ENCODE assay signal across 8 cellular contexts in genomic region chr2:2057125-2057721, GRCh38.
DNase-seq lines count a peak whose midpoint lies in the region; ATAC-seq and TF ChIP-seq lines count a peak whose summit lies in the region.

No MANE protein-coding gene starts in this region.

- H3K4me1 Mint-ChIP-seq in CD4-positive, CD25-positive, alpha-beta regulatory T cell, result peaks cover 0 to 29% (median 11%) of the 10 kb centered on the region in 4 donors
- H3K4me1 Mint-ChIP-seq in T-helper 2 cell treated with Interferon-gamma antibody and Interleukin-4, amounts not matched to agents 5 μg/mL and 100 μg/mL, for 36 hours (ENCODE audit: low read depth), result peaks cover 16% of the 10 kb centered on the region
- H3K4me1 Mint-ChIP-seq in mesothelial cell of epicardium, result no peaks in the 10 kb centered on the region

- TF ChIP-seq EP300 in transverse colon (IDR thresholded peaks at IDR 0.05; ENCODE audit: low read depth), result no peak

- H3K9me3 Mint-ChIP-seq in CD4-positive, CD25-positive, alpha-beta regulatory T cell, result peaks cover 0 to 18% (median 8%) of the 10 kb centered on the region in 7 donors
- H3K9me3 Mint-ChIP-seq in T-helper 2 cell treated with Interferon-gamma antibody and Interleukin-4, amounts not matched to agents 5 μg/mL and 100 μg/mL, for 36 hours, result peaks cover 16% of the 10 kb centered on the region
- H3K9me3 Mint-ChIP-seq in mesothelial cell of epicardium, result no peaks in the 10 kb centered on the region

- H3K27ac Mint-ChIP-seq in CD4-positive, CD25-positive, alpha-beta regulatory T cell, result peak overlapping the region; percentile 78 to 91 (median 88)
- peak overlapping the region; percentile 82 for H3K27ac Mint-ChIP-seq in T-helper 2 cell treated with Interferon-gamma antibody and Interleukin-4, amounts not matched to agents 5 μg/mL and 100 μg/mL, for 36 hours
- no peak overlapping the region for H3K27ac Mint-ChIP-seq in mesothelial cell of epicardium

- WGBS in transverse colon (ENCODE audit: low coverage in 1 of 2), 2 donors, result 56 to 74% methylated on average over 10 to 11 of the region's 11 CpGs

- DNase-seq in CD4-positive, CD25-positive, alpha-beta regulatory T cell, result peak; percentile 20 to 88 (median 73)
- peak; percentile 55 for DNase-seq in T-helper 2 cell treated with Interferon-gamma antibody and Interleukin-4, amounts not matched to agents 5 μg/mL and 100 μg/mL, for 36 hours (ENCODE audit: low spot score)
- DNase-seq in astrocyte of the spinal cord (ENCODE audit: low read depth, low spot score), result peak; percentile 77
- DNase-seq in mucosa of gallbladder (ENCODE audit: low spot score), result peak; percentile 17
- DNase-seq in transverse colon, result peak; percentile 16
- DNase-seq in NCI-H526 treated with DMSO at 0.1 percent for 48 hours (lab: John Stamatoyannopoulos, UW), result no peak
- DNase-seq in mesothelial cell of epicardium (ENCODE audit: low spot score in 2 of 2, unreplicated experiment in 2 of 2), result no peak

- H3K9me3 ChIP-seq in CD4-positive, CD25-positive, alpha-beta regulatory T cell (ENCODE audit: control insufficient read depth in 2 of 2, low read length in 2 of 2), result peaks cover 3 to 9% of the 10 kb centered on the region in 2 experiments
- no peaks in the 10 kb centered on the region for H3K9me3 ChIP-seq in transverse colon

- no peak overlapping the region for H3K4me3 ChIP-seq in CD4-positive, CD25-positive, alpha-beta regulatory T cell (ENCODE audit: low read depth, low read length)
- H3K4me3 ChIP-seq in astrocyte of the spinal cord (ENCODE audit: low read depth, low read length) (no peak overlapping the region), transverse colon (no peak overlapping the region)

- no peaks in the 10 kb centered on the region for H3K36me3 Mint-ChIP-seq in CD4-positive, CD25-positive, alpha-beta regulatory T cell
- peaks cover 4% of the 10 kb centered on the region for H3K36me3 Mint-ChIP-seq in T-helper 2 cell treated with Interferon-gamma antibody and Interleukin-4, amounts not matched to agents 5 μg/mL and 100 μg/mL, for 36 hours (ENCODE audit: low read depth)
- no peaks in the 10 kb centered on the region for H3K36me3 Mint-ChIP-seq in mesothelial cell of epicardium

- H3K36me3 ChIP-seq in CD4-positive, CD25-positive, alpha-beta regulatory T cell (ENCODE audit: control insufficient read depth, insufficient read depth, low read length), result no peaks in the 10 kb centered on the region
- H3K36me3 ChIP-seq in transverse colon, result no peaks in the 10 kb centered on the region

- H3K27ac ChIP-seq in CD4-positive, CD25-positive, alpha-beta regulatory T cell (ENCODE audit: insufficient read depth, low read length, poor library complexity, severe bottlenecking), result no peak overlapping the region
- H3K27ac ChIP-seq in transverse colon, result peak overlapping the region in 1 of 4 donors; percentile 15

- TF ChIP-seq CTCF in astrocyte of the spinal cord (IDR thresholded peaks at IDR 0.05; ENCODE audit: low read depth, low read length), result no peak
- no peak for TF ChIP-seq CTCF in transverse colon (IDR thresholded peaks at IDR 0.05)
- TF ChIP-seq CTCF in mesothelial cell of epicardium (IDR thresholded peaks at IDR 0.05; ENCODE audit: unreplicated experiment), result no peak

- peaks cover 9% of the 10 kb centered on the region for H3K4me1 ChIP-seq in CD4-positive, CD25-positive, alpha-beta regulatory T cell (ENCODE audit: control insufficient read depth, insufficient read depth, low read length, poor library complexity, severe bottlenecking)
- no peaks in the 10 kb centered on the region for H3K4me1 ChIP-seq in transverse colon

- peak; percentile 72 to 82 for ATAC-seq in CD4-positive, CD25-positive, alpha-beta regulatory T cell (ENCODE audit: low read depth in 2 of 2)
- ATAC-seq in HG02943 (IDR thresholded peaks at IDR 0.05; ENCODE audit: low read depth, unreplicated experiment), result peak; percentile 59

- in situ Hi-C loops in astrocyte of the spinal cord (cut with HindIII; ENCODE audit: low sequenced_read_pairs) (no loop called here), transverse colon (cut with MboI; ENCODE audit: low pct_ligation_motif_present in 1 of 4, low pct_unique_long_range_greater_than_20kb in 1 of 4, low sequenced_read_pairs in 3 of 4) (no loop called here)

- intact Hi-C loops in transverse colon (cut with DNase I; ENCODE audit: low total_unique reads), result no loop called here

- peak overlapping the region in 3 of 4 donors; percentile 7 to 54 (median 47) for H3K4me3 Mint-ChIP-seq in CD4-positive, CD25-positive, alpha-beta regulatory T cell
- peak overlapping the region; percentile 34 for H3K4me3 Mint-ChIP-seq in T-helper 2 cell treated with Interferon-gamma antibody and Interleukin-4, amounts not matched to agents 5 μg/mL and 100 μg/mL, for 36 hours
- no peak overlapping the region for H3K4me3 Mint-ChIP-seq in mesothelial cell of epicardium

- no peaks in the 10 kb centered on the region for H3K27me3 ChIP-seq in CD4-positive, CD25-positive, alpha-beta regulatory T cell (ENCODE audit: control insufficient read depth, insufficient read depth, low read length)
- no peaks in the 10 kb centered on the region for H3K27me3 ChIP-seq in transverse colon

- no peaks in the 10 kb centered on the region for H3K27me3 Mint-ChIP-seq in CD4-positive, CD25-positive, alpha-beta regulatory T cell
- H3K27me3 Mint-ChIP-seq in T-helper 2 cell treated with Interferon-gamma antibody and Interleukin-4, amounts not matched to agents 5 μg/mL and 100 μg/mL, for 36 hours (ENCODE audit: low read depth), result peaks cover 2% of the 10 kb centered on the region
- peaks cover 14% of the 10 kb centered on the region for H3K27me3 Mint-ChIP-seq in mesothelial cell of epicardium (ENCODE audit: low read depth)

- no peak for TF ChIP-seq POLR2A in transverse colon (IDR thresholded peaks at IDR 0.05)

Comparison
In these comparisons a context has a peak if more than half of its experiments do, and no peak if none do; other contexts are left out.
1. DNase-seq: peak in CD4-positive, CD25-positive, alpha-beta regulatory T cell (3 of 3), T-helper 2 cell treated with Interferon-gamma antibody and Interleukin-4, amounts not matched to agents 5 μg/mL and 100 μg/mL, for 36 hours (single experiment), astrocyte of the spinal cord (single experiment), mucosa of gallbladder (single experiment) and transverse colon (single experiment); none in NCI-H526 treated with DMSO at 0.1 percent for 48 hours (single experiment) and mesothelial cell of epicardium (0 of 2).